In genomic region chr6:48837744-48838143, GRCh38 we compare ENCODE assay signal across 7 cellular contexts.
"Had no signal": no experiment of that assay in that cellular context is flagged by ENCODE, and none has a peak within 500 bp of the region (broad histone marks: within the 10 kb centered on the region; RNA-seq: fewer than 3 reads in every experiment).

No MANE protein-coding gene starts in this region.

- H3K4me3 ChIP-seq: GM23338 had no signal

- H3K4me2 ChIP-seq: GM23338 had no signal

- H3K27ac Mint-ChIP-seq: H9 had no signal

- DNase-seq: H9, HCEC 1CT, IMR-90 had no signal

- FAIRE-seq: H1, H54, HTR-8/SVneo had no signal

- H2AFZ ChIP-seq: GM23338 had no signal

- H3K4me3 Mint-ChIP-seq: GM23338, H9 had no signal
